Comparison of ENCODE assay signal across 9 cellular contexts in genomic region chr2:79621755-79622154, GRCh38.
"Had no signal": no experiment of that assay in that cellular context is flagged by ENCODE, and none has a peak within 500 bp of the region (broad histone marks: within the 10 kb centered on the region; RNA-seq: fewer than 3 reads in every experiment).

No MANE protein-coding gene starts in this region.

- H3K9ac ChIP-seq: GM23248, KMS-11 had no signal

- H3K4me3 ChIP-seq: GM23248, HAP-1 had no signal

- H3K4me1 ChIP-seq: HAP-1 had no signal

- H3K36me3 ChIP-seq: HAP-1 had no signal

- H2AFZ ChIP-seq: GM23248 had no signal

- H3K27ac ChIP-seq: GM23248, HL-60, KMS-11 had no signal

- DNase-seq: GOT3, H7, HFFc6, KBM-7 had no signal

- H3K4me2 ChIP-seq: KMS-11 had no signal

- ATAC-seq: HCT116 had no signal
